ENCODE assay signal across 9 cellular contexts in genomic region chr17:44794699-44795413, GRCh38. TPM values are rescaled to one million over a fixed set of nuclear protein-coding genes. Genes with fewer than 3 reads are reported as not detected.
A peak's percentile ranks its signal among the peaks of the same experiment; 100 is the strongest.
DNase-seq lines count a peak whose midpoint lies in the region; ATAC-seq and TF ChIP-seq lines count a peak whose summit lies in the region.
"Had no signal": no experiment of that assay in that cellular context is flagged by ENCODE, and none has a peak within 500 bp of the region (broad histone marks: within the 10 kb centered on the region; RNA-seq: fewer than 3 reads in every experiment).

No MANE protein-coding gene starts in this region.

- POLR2A ChIA-PET in Panc1 (lab: Charles Lee) = interaction anchor here (1.0 kb wide), 1 partner anchor 66 kb away, joined by 3 read pairs; no protein-coding TSS in a partner anchor

- DNase-seq in EH (ENCODE audit: low read depth) (peak; percentile 97), Panc1 (ENCODE audit: low read depth, low spot score) (peak; percentile 92), esophagus squamous epithelium (lab: John Stamatoyannopoulos, UW) (no peak), osteoblast (ENCODE audit: insufficient read length, low spot score, missing footprints) (peak; percentile 75), DMS 273 treated with DMSO at 0.1 percent for 48 hours (lab: John Stamatoyannopoulos, UW) (no peak), NCI-H1105 (lab: John Stamatoyannopoulos, UW) (no peak)
- no peak for DNase-seq in activated T-cell treated with anti-CD3 and anti-CD28 coated beads, Interleukin-2, amount 50 U/mL, for 48 hours
- DNase-seq in activated CD8-positive, alpha-beta memory T cell treated with anti-CD3 and anti-CD28 coated beads, Interleukin-2, amount 50 U/mL, for 4 hours = no peak
- DNase-seq: activated naive CD8-positive, alpha-beta T cell treated with anti-CD3 and anti-CD28 coated beads, Interleukin-2, amount 10 ng/mL, durations not matched to agents 7 days and 5 days had no signal

- H4K20me1 ChIP-seq in osteoblast (ENCODE audit: insufficient read depth, low read length) = no peaks in the 10 kb centered on the region

- TF ChIP-seq CTCF in Panc1 (IDR thresholded peaks at IDR 0.05) = no peak
- no peak for TF ChIP-seq CTCF in esophagus squamous epithelium (IDR thresholded peaks at IDR 0.05)
- TF ChIP-seq CTCF in osteoblast (IDR thresholded peaks at IDR 0.05; ENCODE audit: extremely low read depth, low read depth, low read length) = no peak

- CTCF ChIA-PET in Panc1 (lab: Charles Lee) = interaction anchor here (0.6 to 1.4 kb wide), 3 partner anchors 19 to 380 kb away, joined by 3 to 11 read pairs (median 5); no protein-coding TSS in a partner anchor

- in situ Hi-C loops in Panc1 (cut with HindIII; ENCODE audit: low pct_unique_long_range_greater_than_20kb, low sequenced_read_pairs) = no loop called here

- peaks cover 4% of the 10 kb centered on the region for H3K79me2 ChIP-seq in osteoblast (ENCODE audit: insufficient read depth, low read length)

- H3K9me3 ChIP-seq in Panc1 (ENCODE audit: control insufficient read depth, insufficient read depth, low read depth, low read length) (no peaks in the 10 kb centered on the region), esophagus squamous epithelium (no peaks in the 10 kb centered on the region), osteoblast (ENCODE audit: low read depth, low read length) (no peaks in the 10 kb centered on the region)

- intact Hi-C loops in Panc1 (cut with micrococcal nuclease; ENCODE audit: unreplicated experiment) = no loop called here
- intact Hi-C loops in esophagus squamous epithelium (cut with DNase I) = no loop called here

- peak overlapping the region; percentile 60 for H3K27ac ChIP-seq in Panc1 (ENCODE audit: low read length)
- H3K27ac ChIP-seq in esophagus squamous epithelium = peak overlapping the region; percentile 39 to 81 (median 74)
- H3K27ac ChIP-seq in osteoblast (ENCODE audit: low read depth, low read length) = peak overlapping the region; percentile 89

- peak overlapping the region; percentile 62 for H2AFZ ChIP-seq in osteoblast (ENCODE audit: low read length)

- no peak for TF ChIP-seq POLR2A in esophagus squamous epithelium (IDR thresholded peaks at IDR 0.05)

- H3K4me1 ChIP-seq in Panc1 (ENCODE audit: control insufficient read depth, insufficient read depth, low read length) = peaks cover 36% of the 10 kb centered on the region
- H3K4me1 ChIP-seq in esophagus squamous epithelium = peaks cover 0 to 25% (median 3%) of the 10 kb centered on the region in 3 donors
- H3K4me1 ChIP-seq in osteoblast (ENCODE audit: insufficient read depth, low read length) = peaks cover 22% of the 10 kb centered on the region

- H3K36me3 ChIP-seq in Panc1 (ENCODE audit: control insufficient read depth, insufficient read depth, low read length) (no peaks in the 10 kb centered on the region), esophagus squamous epithelium (no peaks in the 10 kb centered on the region), osteoblast (ENCODE audit: insufficient read depth, low read length) (peaks cover 10% of the 10 kb centered on the region)

- no TSS peak for BruUV-seq in Panc1 (replicated peaks; lab: Mats Ljungman, UMichigan)

- WGBS in esophagus squamous epithelium, 2 donors = 56% methylated on average over 13 of the region's 14 CpGs

- peak overlapping the region; percentile 56 for H3K4me2 ChIP-seq in osteoblast (ENCODE audit: insufficient read depth, low read length)

- H3K27me3 ChIP-seq in Panc1 (ENCODE audit: control insufficient read depth, insufficient read depth, low read length) (no peaks in the 10 kb centered on the region), esophagus squamous epithelium (no peaks in the 10 kb centered on the region), osteoblast (ENCODE audit: insufficient read depth, low read length) (no peaks in the 10 kb centered on the region)

- H3K4me3 ChIP-seq in Panc1 (ENCODE audit: low read depth in 2 of 2, low read length in 2 of 2) (peak overlapping the region in 1 of 2 experiments; percentile 16; a peak in 1 of 4 replicates), esophagus squamous epithelium (peak overlapping the region in 1 of 4 donors; percentile 48), osteoblast (ENCODE audit: insufficient read depth, low read length) (no peak overlapping the region)

- ATAC-seq in Panc1 = peak; percentile 80

RNA-seq across cellular contexts. Expression of gene GJC1, which starts 35.2 kb away (rescaled TPM):
- total RNA-seq in Panc1 (2021; ENCODE audit: unreplicated experiment) (89.4 TPM), esophagus squamous epithelium (1 to 10 TPM; 1.2 to 5.9 (median 1.6) TPM), osteoblast (10.3 and 10.5 TPM in 2 replicates)
- polyA plus RNA-seq in Panc1 (2012; ENCODE audit: insufficient read length) = 33.6 TPM

RNA-seq across cellular contexts. Expression of gene ADAM11, which starts 36.1 kb away (rescaled TPM):
- total RNA-seq in Panc1 (2021; ENCODE audit: unreplicated experiment) (3.5 TPM), esophagus squamous epithelium (under 1 TPM in 2 of 4 donors, not detected in 2; 0.18 to 0.38 TPM), osteoblast (0.36 and 0.59 TPM in 2 replicates)
- polyA plus RNA-seq in Panc1 (2012; ENCODE audit: insufficient read length) = 4.3 TPM

RNA-seq across cellular contexts. Expression of gene HIGD1B, which starts 52.8 kb away (rescaled TPM):
- total RNA-seq in Panc1 (2021; ENCODE audit: unreplicated experiment) (not detected), esophagus squamous epithelium (1 to 10 TPM in 3 of 4 donors, not detected in 1; 1.5 to 5.5 (median 2.3) TPM), osteoblast (not detected in 2 replicates)
- polyA plus RNA-seq in Panc1 (2012; ENCODE audit: insufficient read length) = not detected
- total RNA-seq: activated naive CD8-positive, alpha-beta T cell treated with anti-CD3 and anti-CD28 coated beads, Interleukin-2, amount 10 ng/mL, durations not matched to agents 7 days and 5 days had no signal

Comparison
In these comparisons a context has a peak if more than half of its experiments do, and no peak if none do; other contexts are left out.
1. DNase-seq: peak in EH (single experiment), Panc1 (single experiment) and osteoblast (single experiment); none in esophagus squamous epithelium (single experiment), DMS 273 treated with DMSO at 0.1 percent for 48 hours (single experiment), NCI-H1105 (single experiment), activated T-cell treated with anti-CD3 and anti-CD28 coated beads, Interleukin-2, amount 50 U/mL, for 48 hours (0 of 2) and activated CD8-positive, alpha-beta memory T cell treated with anti-CD3 and anti-CD28 coated beads, Interleukin-2, amount 50 U/mL, for 4 hours (single experiment).
2. Peak in every context shown above with its lines, with median percentiles within 50 percentile points of each other: H3K27ac ChIP-seq.